Comparison of ENCODE assay signal across 8 cellular contexts in genomic region chr1:23452011-23452411, GRCh38. TPM values are rescaled to one million over a fixed set of nuclear protein-coding genes. Genes with fewer than 3 reads are reported as not detected.
A peak's percentile ranks its signal among the peaks of the same experiment; 100 is the strongest.
DNase-seq lines count a peak whose midpoint lies in the region; ATAC-seq and TF ChIP-seq lines count a peak whose summit lies in the region.

No MANE protein-coding gene starts in this region.

- H3K27ac Mint-ChIP-seq in activated CD8-positive, alpha-beta memory T cell treated with anti-CD3 and anti-CD28 coated beads, Interleukin-2, amount 10 ng/mL, durations not matched to agents 7 days and 5 days: no peak overlapping the region

- no peaks in the 10 kb centered on the region for H3K36me3 Mint-ChIP-seq in activated CD8-positive, alpha-beta memory T cell treated with anti-CD3 and anti-CD28 coated beads, Interleukin-2, amount 10 ng/mL, durations not matched to agents 7 days and 5 days

- peaks cover 15% of the 10 kb centered on the region for H3K4me1 Mint-ChIP-seq in activated CD8-positive, alpha-beta memory T cell treated with anti-CD3 and anti-CD28 coated beads, Interleukin-2, amount 10 ng/mL, durations not matched to agents 7 days and 5 days

- H3K4me3 Mint-ChIP-seq in activated CD8-positive, alpha-beta memory T cell treated with anti-CD3 and anti-CD28 coated beads, Interleukin-2, amount 10 ng/mL, durations not matched to agents 7 days and 5 days: no peak overlapping the region

- no peaks in the 10 kb centered on the region for H3K9me3 Mint-ChIP-seq in activated CD8-positive, alpha-beta memory T cell treated with anti-CD3 and anti-CD28 coated beads, Interleukin-2, amount 10 ng/mL, durations not matched to agents 7 days and 5 days (ENCODE audit: low read depth)

- CTCF ChIA-PET in activated CD8-positive, alpha-beta memory T cell treated with anti-CD3 and anti-CD28 coated beads, Interleukin-2, amount 10 ng/mL, durations not matched to agents 7 days and 5 days (lab: Charles Lee): no interaction called here

- H3K4me3 ChIP-seq in LNCaP clone FGC (ENCODE audit: low read depth, low read length): no peak overlapping the region

- DNase-seq in LNCaP clone FGC (ENCODE audit: low read depth) (peak; percentile 84), kidney tubule cell (ENCODE audit: low spot score) (peak; percentile 51), superior temporal gyrus (ENCODE audit: extremely low spot score) (no peak), UCSD-AML1 (lab: John Stamatoyannopoulos, UW; ENCODE audit: unreplicated experiment) (no peak)
- no peak for DNase-seq in activated CD8-positive, alpha-beta memory T cell treated with anti-CD3 and anti-CD28 coated beads, Interleukin-2, amount 10 ng/mL, durations not matched to agents 7 days and 5 days

- peak overlapping the region; percentile 79 for H3K27ac ChIP-seq in C4-2B

- TF ChIP-seq CTCF in C4-2B (conservative IDR thresholded peaks at IDR 0.05): no peak
- TF ChIP-seq CTCF in LNCaP clone FGC (IDR thresholded peaks at IDR 0.05; ENCODE audit: control insufficient read depth, extremely low read depth, insufficient read depth): no peak

- peaks cover 8% of the 10 kb centered on the region for H3K27me3 Mint-ChIP-seq in activated CD8-positive, alpha-beta memory T cell treated with anti-CD3 and anti-CD28 coated beads, Interleukin-2, amount 10 ng/mL, durations not matched to agents 7 days and 5 days

- ATAC-seq in activated CD8-positive, alpha-beta memory T cell treated with anti-CD3 and anti-CD28 coated beads, Interleukin-2, amount 10 ng/mL, durations not matched to agents 7 days and 5 days: peak; percentile 60
- ATAC-seq in HG02938 (IDR thresholded peaks at IDR 0.05; ENCODE audit: unreplicated experiment) (no peak), GM21381 (IDR thresholded peaks at IDR 0.05; ENCODE audit: unreplicated experiment) (no peak)

RNA-seq across cellular contexts. Expression of gene TCEA3, which starts 27.5 kb away (rescaled TPM):
- 1 to 10 TPM in 1 of 2 experiments, under 1 TPM in 1; 0.26 to 1.3 TPM for total RNA-seq in activated CD8-positive, alpha-beta memory T cell treated with anti-CD3 and anti-CD28 coated beads, Interleukin-2, amount 10 ng/mL, durations not matched to agents 7 days and 5 days

RNA-seq across cellular contexts. Expression of gene ASAP3, which starts 32.0 kb away (rescaled TPM):
- under 1 TPM in 1 of 2 experiments, not detected in 1; 0.35 TPM for total RNA-seq in activated CD8-positive, alpha-beta memory T cell treated with anti-CD3 and anti-CD28 coated beads, Interleukin-2, amount 10 ng/mL, durations not matched to agents 7 days and 5 days

Comparison
In these comparisons a context has a peak if more than half of its experiments do, and no peak if none do; other contexts are left out.
1. DNase-seq: peak in LNCaP clone FGC (single experiment) and kidney tubule cell (single experiment); none in activated CD8-positive, alpha-beta memory T cell treated with anti-CD3 and anti-CD28 coated beads, Interleukin-2, amount 10 ng/mL, durations not matched to agents 7 days and 5 days (single experiment), superior temporal gyrus (single experiment) and UCSD-AML1 (single experiment).